1 cellular context compared by ENCODE assay signal in the genomic region with DNA sequence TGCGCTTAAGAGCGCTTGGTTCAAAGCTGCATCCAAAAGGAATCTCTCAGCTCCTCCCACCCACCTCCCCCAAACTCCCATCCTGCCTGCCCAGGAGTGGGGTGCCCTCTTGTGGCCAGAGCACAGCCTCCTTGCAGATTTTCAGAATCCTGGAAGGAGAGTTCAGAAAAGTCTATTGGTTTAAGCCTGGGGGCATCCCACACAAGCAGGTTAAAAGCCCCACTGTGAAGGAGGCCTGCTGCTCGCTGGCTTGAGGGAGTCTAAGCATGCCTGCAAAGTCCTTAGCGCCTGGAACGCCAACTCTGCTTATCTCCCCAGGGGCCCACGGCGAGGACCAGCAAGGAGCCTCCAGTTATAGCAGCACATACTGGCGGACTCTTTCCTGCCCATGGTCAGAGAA.
TF ChIP-seq lines count a peak whose summit lies in the region.

No MANE protein-coding gene starts in this region.

TF ChIP-seq in SK-N-SH treated with all-trans-retinoic acid at 6 μM for 48 hours, 23 proteins besides CTCF, POLR2A, EP300 and RAD21 (continued from another document):
- TF ChIP-seq, protein P1, sequence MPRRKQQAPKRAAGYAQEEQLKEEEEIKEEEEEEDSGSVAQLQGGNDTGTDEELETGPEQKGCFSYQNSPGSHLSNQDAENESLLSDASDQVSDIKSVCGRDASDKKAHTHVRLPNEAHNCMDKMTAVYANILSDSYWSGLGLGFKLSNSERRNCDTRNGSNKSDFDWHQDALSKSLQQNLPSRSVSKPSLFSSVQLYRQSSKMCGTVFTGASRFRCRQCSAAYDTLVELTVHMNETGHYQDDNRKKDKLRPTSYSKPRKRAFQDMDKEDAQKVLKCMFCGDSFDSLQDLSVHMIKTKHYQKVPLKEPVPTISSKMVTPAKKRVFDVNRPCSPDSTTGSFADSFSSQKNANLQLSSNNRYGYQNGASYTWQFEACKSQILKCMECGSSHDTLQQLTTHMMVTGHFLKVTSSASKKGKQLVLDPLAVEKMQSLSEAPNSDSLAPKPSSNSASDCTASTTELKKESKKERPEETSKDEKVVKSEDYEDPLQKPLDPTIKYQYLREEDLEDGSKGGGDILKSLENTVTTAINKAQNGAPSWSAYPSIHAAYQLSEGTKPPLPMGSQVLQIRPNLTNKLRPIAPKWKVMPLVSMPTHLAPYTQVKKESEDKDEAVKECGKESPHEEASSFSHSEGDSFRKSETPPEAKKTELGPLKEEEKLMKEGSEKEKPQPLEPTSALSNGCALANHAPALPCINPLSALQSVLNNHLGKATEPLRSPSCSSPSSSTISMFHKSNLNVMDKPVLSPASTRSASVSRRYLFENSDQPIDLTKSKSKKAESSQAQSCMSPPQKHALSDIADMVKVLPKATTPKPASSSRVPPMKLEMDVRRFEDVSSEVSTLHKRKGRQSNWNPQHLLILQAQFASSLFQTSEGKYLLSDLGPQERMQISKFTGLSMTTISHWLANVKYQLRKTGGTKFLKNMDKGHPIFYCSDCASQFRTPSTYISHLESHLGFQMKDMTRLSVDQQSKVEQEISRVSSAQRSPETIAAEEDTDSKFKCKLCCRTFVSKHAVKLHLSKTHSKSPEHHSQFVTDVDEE (CRISPR knock-in tag; IDR thresholded peaks at IDR 0.05): no peak
- TF ChIP-seq, protein P2, sequence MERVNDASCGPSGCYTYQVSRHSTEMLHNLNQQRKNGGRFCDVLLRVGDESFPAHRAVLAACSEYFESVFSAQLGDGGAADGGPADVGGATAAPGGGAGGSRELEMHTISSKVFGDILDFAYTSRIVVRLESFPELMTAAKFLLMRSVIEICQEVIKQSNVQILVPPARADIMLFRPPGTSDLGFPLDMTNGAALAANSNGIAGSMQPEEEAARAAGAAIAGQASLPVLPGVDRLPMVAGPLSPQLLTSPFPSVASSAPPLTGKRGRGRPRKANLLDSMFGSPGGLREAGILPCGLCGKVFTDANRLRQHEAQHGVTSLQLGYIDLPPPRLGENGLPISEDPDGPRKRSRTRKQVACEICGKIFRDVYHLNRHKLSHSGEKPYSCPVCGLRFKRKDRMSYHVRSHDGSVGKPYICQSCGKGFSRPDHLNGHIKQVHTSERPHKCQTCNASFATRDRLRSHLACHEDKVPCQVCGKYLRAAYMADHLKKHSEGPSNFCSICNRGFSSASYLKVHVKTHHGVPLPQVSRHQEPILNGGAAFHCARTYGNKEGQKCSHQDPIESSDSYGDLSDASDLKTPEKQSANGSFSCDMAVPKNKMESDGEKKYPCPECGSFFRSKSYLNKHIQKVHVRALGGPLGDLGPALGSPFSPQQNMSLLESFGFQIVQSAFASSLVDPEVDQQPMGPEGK (CRISPR knock-in tag; IDR thresholded peaks at IDR 0.05; ENCODE audit: borderline replicate concordance): no peak
- no peak for TF ChIP-seq ISL1 (CRISPR knock-in tag; IDR thresholded peaks at IDR 0.05)
- TF ChIP-seq ZC3H10 (CRISPR knock-in tag; IDR thresholded peaks at IDR 0.05): no peak
